Comparison of ENCODE assay signal across 1 cellular context in genomic region chr1:150186789-150187559, GRCh38.
TF ChIP-seq lines count a peak whose summit lies in the region.

No MANE protein-coding gene starts in this region.

TF ChIP-seq in HepG2, 621 proteins besides CTCF, POLR2A, EP300 and RAD21 (continued from another document):
- no peak for TF ChIP-seq PRDM10 (CRISPR knock-in tag; IDR thresholded peaks at IDR 0.05; ENCODE audit: low read depth)
- TF ChIP-seq ZNF775 (CRISPR knock-in tag; IDR thresholded peaks at IDR 0.05; ENCODE audit: borderline replicate concordance), result no peak
- TF ChIP-seq AGO2 (optimal IDR thresholded peaks at IDR 0.05; ENCODE audit: low read depth, low read length), result no peak
- TF ChIP-seq ZNF501 (CRISPR knock-in tag; IDR thresholded peaks at IDR 0.05), result no peak
- TF ChIP-seq ZNF337 (CRISPR knock-in tag; IDR thresholded peaks at IDR 0.05; ENCODE audit: borderline replicate concordance, low read depth), result no peak
- no peak for TF ChIP-seq ELF4 (CRISPR knock-in tag; IDR thresholded peaks at IDR 0.05; ENCODE audit: borderline replicate concordance)
- 0 out of 2 replicates have a peak, but pooled peaks have one; percentile 5 for TF ChIP-seq CEBPB (IDR thresholded peaks at IDR 0.05; ENCODE audit: borderline replicate concordance, low read depth, low read length)
- TF ChIP-seq ZNF772 (CRISPR knock-in tag; IDR thresholded peaks at IDR 0.05), result no peak
- no peak for TF ChIP-seq ZNF660 (CRISPR knock-in tag; IDR thresholded peaks at IDR 0.05; ENCODE audit: borderline replicate concordance, low read depth)
- peak; percentile 66 for TF ChIP-seq STAG1 (CRISPR knock-in tag; IDR thresholded peaks at IDR 0.05)
- no peak for TF ChIP-seq MATR3 (CRISPR knock-in tag; IDR thresholded peaks at IDR 0.05)
- TF ChIP-seq ZNF362 (CRISPR knock-in tag; IDR thresholded peaks at IDR 0.05; ENCODE audit: borderline replicate concordance), result peak; percentile 74
